Comparison of ENCODE assay signal across 1 cellular context in genomic region chr1:35660581-35661473, GRCh38.
A peak's percentile ranks its signal among the peaks of the same experiment; 100 is the strongest.
TF ChIP-seq lines count a peak whose summit lies in the region.

No MANE protein-coding gene starts in this region.

TF ChIP-seq in HepG2, 621 proteins besides CTCF, POLR2A, EP300 and RAD21 (continued from another document):
- TF ChIP-seq, protein P1, sequence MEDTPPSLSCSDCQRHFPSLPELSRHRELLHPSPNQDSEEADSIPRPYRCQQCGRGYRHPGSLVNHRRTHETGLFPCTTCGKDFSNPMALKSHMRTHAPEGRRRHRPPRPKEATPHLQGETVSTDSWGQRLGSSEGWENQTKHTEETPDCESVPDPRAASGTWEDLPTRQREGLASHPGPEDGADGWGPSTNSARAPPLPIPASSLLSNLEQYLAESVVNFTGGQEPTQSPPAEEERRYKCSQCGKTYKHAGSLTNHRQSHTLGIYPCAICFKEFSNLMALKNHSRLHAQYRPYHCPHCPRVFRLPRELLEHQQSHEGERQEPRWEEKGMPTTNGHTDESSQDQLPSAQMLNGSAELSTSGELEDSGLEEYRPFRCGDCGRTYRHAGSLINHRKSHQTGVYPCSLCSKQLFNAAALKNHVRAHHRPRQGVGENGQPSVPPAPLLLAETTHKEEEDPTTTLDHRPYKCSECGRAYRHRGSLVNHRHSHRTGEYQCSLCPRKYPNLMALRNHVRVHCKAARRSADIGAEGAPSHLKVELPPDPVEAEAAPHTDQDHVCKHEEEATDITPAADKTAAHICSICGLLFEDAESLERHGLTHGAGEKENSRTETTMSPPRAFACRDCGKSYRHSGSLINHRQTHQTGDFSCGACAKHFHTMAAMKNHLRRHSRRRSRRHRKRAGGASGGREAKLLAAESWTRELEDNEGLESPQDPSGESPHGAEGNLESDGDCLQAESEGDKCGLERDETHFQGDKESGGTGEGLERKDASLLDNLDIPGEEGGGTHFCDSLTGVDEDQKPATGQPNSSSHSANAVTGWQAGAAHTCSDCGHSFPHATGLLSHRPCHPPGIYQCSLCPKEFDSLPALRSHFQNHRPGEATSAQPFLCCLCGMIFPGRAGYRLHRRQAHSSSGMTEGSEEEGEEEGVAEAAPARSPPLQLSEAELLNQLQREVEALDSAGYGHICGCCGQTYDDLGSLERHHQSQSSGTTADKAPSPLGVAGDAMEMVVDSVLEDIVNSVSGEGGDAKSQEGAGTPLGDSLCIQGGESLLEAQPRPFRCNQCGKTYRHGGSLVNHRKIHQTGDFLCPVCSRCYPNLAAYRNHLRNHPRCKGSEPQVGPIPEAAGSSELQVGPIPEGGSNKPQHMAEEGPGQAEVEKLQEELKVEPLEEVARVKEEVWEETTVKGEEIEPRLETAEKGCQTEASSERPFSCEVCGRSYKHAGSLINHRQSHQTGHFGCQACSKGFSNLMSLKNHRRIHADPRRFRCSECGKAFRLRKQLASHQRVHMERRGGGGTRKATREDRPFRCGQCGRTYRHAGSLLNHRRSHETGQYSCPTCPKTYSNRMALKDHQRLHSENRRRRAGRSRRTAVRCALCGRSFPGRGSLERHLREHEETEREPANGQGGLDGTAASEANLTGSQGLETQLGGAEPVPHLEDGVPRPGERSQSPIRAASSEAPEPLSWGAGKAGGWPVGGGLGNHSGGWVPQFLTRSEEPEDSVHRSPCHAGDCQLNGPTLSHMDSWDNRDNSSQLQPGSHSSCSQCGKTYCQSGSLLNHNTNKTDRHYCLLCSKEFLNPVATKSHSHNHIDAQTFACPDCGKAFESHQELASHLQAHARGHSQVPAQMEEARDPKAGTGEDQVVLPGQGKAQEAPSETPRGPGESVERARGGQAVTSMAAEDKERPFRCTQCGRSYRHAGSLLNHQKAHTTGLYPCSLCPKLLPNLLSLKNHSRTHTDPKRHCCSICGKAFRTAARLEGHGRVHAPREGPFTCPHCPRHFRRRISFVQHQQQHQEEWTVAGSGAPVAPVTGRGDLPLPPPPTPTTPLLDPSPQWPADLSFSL (CRISPR knock-in tag; IDR thresholded peaks at IDR 0.05), result peak; percentile 68
- peak; percentile 61 to 93 for TF ChIP-seq REST (IDR thresholded peaks at IDR 0.05; ENCODE audit: borderline replicate concordance in 1 of 2, low read depth in 1 of 2, low read length in 2 of 2)
- peak; percentile 96 for TF ChIP-seq MIER2 (CRISPR knock-in tag; IDR thresholded peaks at IDR 0.05)
- TF ChIP-seq ZFP37 (CRISPR knock-in tag; IDR thresholded peaks at IDR 0.05; ENCODE audit: borderline replicate concordance), result 0 out of 2 replicates have a peak, but pooled peaks have one; percentile 33
- TF ChIP-seq ERF (CRISPR knock-in tag; IDR thresholded peaks at IDR 0.05), result 0 out of 2 replicates have a peak, but pooled peaks have one; percentile 29
- TF ChIP-seq ZBTB44 (CRISPR knock-in tag; IDR thresholded peaks at IDR 0.05), result 0 out of 2 replicates have a peak, but pooled peaks have one; percentile 53
- TF ChIP-seq, protein P2, sequence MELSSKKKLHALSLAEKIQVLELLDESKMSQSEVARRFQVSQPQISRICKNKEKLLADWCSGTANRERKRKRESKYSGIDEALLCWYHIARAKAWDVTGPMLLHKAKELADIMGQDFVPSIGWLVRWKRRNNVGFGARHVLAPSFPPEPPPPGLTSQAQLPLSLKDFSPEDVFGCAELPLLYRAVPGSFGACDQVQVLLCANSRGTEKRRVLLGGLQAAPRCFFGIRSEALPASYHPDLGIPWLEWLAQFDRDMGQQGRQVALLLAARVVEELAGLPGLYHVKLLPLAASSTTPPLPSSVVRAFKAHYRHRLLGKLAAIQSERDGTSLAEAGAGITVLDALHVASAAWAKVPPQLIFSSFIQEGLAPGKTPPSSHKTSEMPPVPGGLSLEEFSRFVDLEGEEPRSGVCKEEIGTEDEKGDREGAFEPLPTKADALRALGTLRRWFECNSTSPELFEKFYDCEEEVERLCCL (CRISPR knock-in tag; IDR thresholded peaks at IDR 0.05; ENCODE audit: borderline replicate concordance), result no peak
- 0 out of 2 replicates have a peak, but pooled peaks have one; percentile 64 for TF ChIP-seq HBP1 (CRISPR knock-in tag; IDR thresholded peaks at IDR 0.05; ENCODE audit: low read depth)
- TF ChIP-seq ZNF644 (CRISPR knock-in tag; IDR thresholded peaks at IDR 0.05; ENCODE audit: low read depth), result 0 out of 2 replicates have a peak, but pooled peaks have one; percentile 53
- peak; percentile 95 for TF ChIP-seq EHMT2 (IDR thresholded peaks at IDR 0.05; ENCODE audit: borderline replicate concordance, low read depth, low read length)
- TF ChIP-seq ZNF362 (CRISPR knock-in tag; IDR thresholded peaks at IDR 0.05; ENCODE audit: borderline replicate concordance), result peak; percentile 70; the same call in 1 of the 2 replicates
- TF ChIP-seq ZSCAN22 (CRISPR knock-in tag; IDR thresholded peaks at IDR 0.05), result no peak
- TF ChIP-seq SAFB2 (CRISPR knock-in tag; IDR thresholded peaks at IDR 0.05; ENCODE audit: borderline replicate concordance, low read depth), result no peak
